In genomic region chr1:159011701-159012100, GRCh38 we compare ENCODE assay signal across 9 cellular contexts.
DNase-seq lines count a peak whose midpoint lies in the region; ATAC-seq and TF ChIP-seq lines count a peak whose summit lies in the region.
"Had no signal": no experiment of that assay in that cellular context is flagged by ENCODE, and none has a peak within 500 bp of the region (broad histone marks: within the 10 kb centered on the region; RNA-seq: fewer than 3 reads in every experiment).

No MANE protein-coding gene starts in this region.

- no peaks in the 10 kb centered on the region for H3K9me3 ChIP-seq in mucosa of rectum (ENCODE audit: control insufficient read depth in 2 of 2, low read length in 2 of 2)

- no peak for ATAC-seq in stimulated activated naive CD8-positive, alpha-beta T cell treated with anti-CD3 and anti-CD28 coated beads, Interleukin-15, Interleukin-2, amounts not matched to agents 100 U/mL and 50 U/mL, for 24 hours
- ATAC-seq in GM21576 (IDR thresholded peaks at IDR 0.05; ENCODE audit: unreplicated experiment) (no peak), HG02884 (IDR thresholded peaks at IDR 0.05; ENCODE audit: unreplicated experiment) (no peak)

- DNase-seq in stimulated activated naive CD8-positive, alpha-beta T cell treated with anti-CD3 and anti-CD28 coated beads, Interleukin-15, Interleukin-2, amounts not matched to agents 100 U/mL and 50 U/mL, for 24 hours, result no peak
- DNase-seq in astrocyte of the cerebellum (ENCODE audit: low read depth) (no peak), NCI-H1930 (lab: John Stamatoyannopoulos, UW) (no peak), T-helper 9 cell (no peak)
- DNase-seq: islet precursor cell had no signal

- peak overlapping the region; percentile 99 for H3K27ac Mint-ChIP-seq in stimulated activated naive CD8-positive, alpha-beta T cell treated with anti-CD3 and anti-CD28 coated beads, Interleukin-15, Interleukin-2, amounts not matched to agents 100 ng/mL and 50 ng/mL, for 24 hours

- in situ Hi-C loops in astrocyte of the cerebellum (cut with HindIII; ENCODE audit: low sequenced_read_pairs), result loop anchor here (25.0 kb wide), 1 partner anchor 1049 kb away; no protein-coding TSS in a partner anchor

- peak overlapping the region; percentile 93 for H3K4me3 Mint-ChIP-seq in stimulated activated naive CD8-positive, alpha-beta T cell treated with anti-CD3 and anti-CD28 coated beads, Interleukin-15, Interleukin-2, amounts not matched to agents 100 ng/mL and 50 ng/mL, for 24 hours

- peaks cover 5 to 14% of the 10 kb centered on the region in 2 donors for H3K4me1 ChIP-seq in mucosa of rectum (ENCODE audit: control insufficient read depth in 2 of 2, insufficient read depth in 2 of 2, low read length in 2 of 2)

- TF ChIP-seq CTCF in astrocyte of the cerebellum (IDR thresholded peaks at IDR 0.05; ENCODE audit: low read depth, low read length, missing control alignments), result no peak

- H3K4me3 ChIP-seq in astrocyte of the cerebellum (ENCODE audit: low read depth, low read length) (peak overlapping the region; percentile 27), mucosa of rectum (ENCODE audit: low read length in 2 of 2) (peak overlapping the region; percentile 37 to 84)

- no peaks in the 10 kb centered on the region for H3K9me3 Mint-ChIP-seq in stimulated activated naive CD8-positive, alpha-beta T cell treated with anti-CD3 and anti-CD28 coated beads, Interleukin-15, Interleukin-2, amounts not matched to agents 100 ng/mL and 50 ng/mL, for 24 hours

- H3K9ac ChIP-seq in mucosa of rectum (ENCODE audit: low read depth in 1 of 2, low read length in 2 of 2), result peak overlapping the region; percentile 29 to 52

- H3K36me3 Mint-ChIP-seq in stimulated activated naive CD8-positive, alpha-beta T cell treated with anti-CD3 and anti-CD28 coated beads, Interleukin-15, Interleukin-2, amounts not matched to agents 100 ng/mL and 50 ng/mL, for 24 hours (ENCODE audit: low read depth), result peaks cover 76% of the 10 kb centered on the region

- H3K27me3 Mint-ChIP-seq in stimulated activated naive CD8-positive, alpha-beta T cell treated with anti-CD3 and anti-CD28 coated beads, Interleukin-15, Interleukin-2, amounts not matched to agents 100 ng/mL and 50 ng/mL, for 24 hours, result no peaks in the 10 kb centered on the region

- H3K27me3 ChIP-seq in mucosa of rectum (ENCODE audit: control insufficient read depth in 2 of 2, insufficient read depth in 2 of 2, low read length in 2 of 2), result no peaks in the 10 kb centered on the region

- no peak overlapping the region for H3K27ac ChIP-seq in mucosa of rectum (ENCODE audit: low read depth in 2 of 2, low read length in 2 of 2)

- peaks cover 5 to 8% of the 10 kb centered on the region in 2 donors for H3K36me3 ChIP-seq in mucosa of rectum (ENCODE audit: control insufficient read depth in 2 of 2, insufficient read depth in 2 of 2, low read length in 2 of 2)

- H3K4me1 Mint-ChIP-seq in stimulated activated naive CD8-positive, alpha-beta T cell treated with anti-CD3 and anti-CD28 coated beads, Interleukin-15, Interleukin-2, amounts not matched to agents 100 ng/mL and 50 ng/mL, for 24 hours (ENCODE audit: low read depth), result peaks cover 73% of the 10 kb centered on the region
